Comparison of ENCODE assay signal across 25 cellular contexts in the genomic region with DNA sequence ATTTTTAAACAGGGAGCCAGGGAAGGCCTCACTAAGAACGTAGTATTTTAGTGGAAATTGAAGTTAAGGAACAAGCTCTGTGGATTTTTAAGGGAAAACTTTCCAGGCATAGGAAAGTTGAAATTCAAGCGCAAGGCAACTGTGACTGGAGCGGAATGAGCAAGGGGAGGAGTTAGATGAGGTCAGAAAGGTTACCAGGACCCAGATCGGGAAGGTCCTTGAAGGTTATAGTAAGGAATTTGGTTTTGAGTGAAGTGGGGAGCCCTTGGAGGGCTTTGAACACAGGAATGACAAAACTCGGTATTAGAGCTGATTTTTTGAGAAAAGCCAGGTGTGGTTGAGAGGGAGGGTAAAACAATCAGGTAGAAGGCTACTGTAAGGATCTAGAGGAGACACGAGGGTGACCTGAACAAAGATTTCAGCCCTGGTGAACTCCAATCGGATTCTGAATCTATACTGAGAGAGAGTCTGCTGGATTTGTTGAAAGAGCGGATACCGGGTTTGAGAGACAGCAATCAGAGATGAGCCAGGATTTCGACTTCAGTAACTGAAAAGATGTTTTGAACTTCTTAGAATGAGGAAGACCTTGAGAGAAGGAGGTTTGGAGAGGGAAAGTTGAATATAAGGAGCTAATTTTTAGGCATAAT.
A peak's percentile ranks its signal among the peaks of the same experiment; 100 is the strongest.
DNase-seq lines count a peak whose midpoint lies in the region; ATAC-seq and TF ChIP-seq lines count a peak whose summit lies in the region.
"Had no signal": no experiment of that assay in that cellular context is flagged by ENCODE, and none has a peak within 500 bp of the region (broad histone marks: within the 10 kb centered on the region; RNA-seq: fewer than 3 reads in every experiment).

No MANE protein-coding gene starts in this region.

- no peak overlapping the region for H2BK12ac ChIP-seq in neuronal stem cell (ENCODE audit: low read length)

- H3K4me3 ChIP-seq in H7 (ENCODE audit: insufficient read depth, low read depth, low read length): peak overlapping the region; percentile 27; the same call in 1 of the 2 replicates
- peak overlapping the region; percentile 54 for H3K4me3 ChIP-seq in iPS-15b (ENCODE audit: low read depth, low read length)
- H3K4me3 ChIP-seq in neuronal stem cell (ENCODE audit: low read length in 2 of 2): no peak overlapping the region
- H3K4me3 ChIP-seq: A549, cardiac muscle cell, prostate gland, thoracic aorta, vagina had no signal

- H2AFZ ChIP-seq in neuronal stem cell (ENCODE audit: low read length): no peak overlapping the region

- H3K14ac ChIP-seq in neuronal stem cell (ENCODE audit: low read length): no peak overlapping the region

- no peaks in the 10 kb centered on the region for H3K36me3 Mint-ChIP-seq in brain
- H3K36me3 Mint-ChIP-seq: activated naive CD4-positive, alpha-beta T cell treated with anti-CD3 and anti-CD28 coated beads, Interleukin-2, amount 50 U/mL, for 24 hours; CD8-positive, alpha-beta T cell had no signal

- peak overlapping the region in 3 of 5 experiments; percentile 5 to 65 (median 63) for H3K27ac Mint-ChIP-seq in brain
- H3K27ac Mint-ChIP-seq: activated CD8-positive, alpha-beta T cell treated with anti-CD3 and anti-CD28 coated beads, Interleukin-2, amount 10 ng/mL, durations not matched to agents 7 days and 5 days; activated naive CD4-positive, alpha-beta T cell treated with anti-CD3 and anti-CD28 coated beads, Interleukin-2, amount 50 U/mL, for 24 hours; activated T-helper 2 cell treated with anti-CD3 and anti-CD28 coated beads, Interferon-gamma antibody, Interleukin-2, Interleukin-4, amounts not matched to agents 10 μg/mL and 5 μg/mL and 100 μg/mL, durations not matched to agents 14 hours and 24 hours and 36 hours; CD8-positive, alpha-beta T cell had no signal

- H3K4me1 Mint-ChIP-seq in brain: peaks cover 50% of the 10 kb centered on the region
- H3K4me1 Mint-ChIP-seq: activated naive CD4-positive, alpha-beta T cell treated with anti-CD3 and anti-CD28 coated beads, Interleukin-2, amount 50 U/mL, for 24 hours had no signal

- H3K9ac ChIP-seq in iPS-15b (ENCODE audit: low read depth, low read length) (peak overlapping the region; percentile 84), neuronal stem cell (ENCODE audit: low read depth, low read length, poor library complexity) (no peak overlapping the region)

- DNase-seq in H7 (peak; percentile 72), neuronal stem cell (ENCODE audit: low spot score) (peak; percentile 5), NCI-H1092 treated with DMSO at 0.1 percent for 48 hours (lab: John Stamatoyannopoulos, UW) (no peak)
- no peak for DNase-seq in stimulated activated CD4-positive, alpha-beta T cell treated with anti-CD3 and anti-CD28 coated beads, Interleukin-4, amount 100 ng/mL, for 1 hour
- DNase-seq: activated CD8-positive, alpha-beta T cell treated with anti-CD3 and anti-CD28 coated beads, Interleukin-2, amount 10 ng/mL, durations not matched to agents 7 days and 5 days; CD8-positive, alpha-beta T cell; left cardiac atrium; NCI-H1436; NCI-H2081 treated with DMSO at 0.1 percent for 48 hours; NCI-H345; NCI-H748 treated with DMSO at 0.1 percent for 48 hours; stimulated activated CD4-positive, alpha-beta T cell treated with anti-CD3 and anti-CD28 coated beads, Interleukin-15, amount 100 ng/mL, for 24 hours; stimulated activated naive CD4-positive, alpha-beta T cell treated with Interleukin-2 at 50 U/mL for 16 hours had no signal

- no peak overlapping the region for H2AK5ac ChIP-seq in neuronal stem cell (ENCODE audit: low read depth, low read length)

- no peak overlapping the region for H2BK120ac ChIP-seq in neuronal stem cell (ENCODE audit: low read depth, low read length)

- no peak for ATAC-seq in HG03469 (IDR thresholded peaks at IDR 0.05; ENCODE audit: unreplicated experiment)
- no peak for ATAC-seq in GM18867 (IDR thresholded peaks at IDR 0.05; ENCODE audit: unreplicated experiment)
- ATAC-seq: A549; activated CD8-positive, alpha-beta T cell treated with anti-CD3 and anti-CD28 coated beads, Interleukin-2, amount 10 ng/mL, durations not matched to agents 7 days and 5 days; CD8-positive, alpha-beta T cell; left cardiac atrium had no signal

- WGBS in neuronal stem cell (ENCODE audit: extremely low coverage in 2 of 2, insufficient read length in 2 of 2, insufficient replicate concordance in 1 of 2), 2 donors: no CpG with 5 or more reads among the region's 10 CpGs

- no peaks in the 10 kb centered on the region for H3K79me1 ChIP-seq in neuronal stem cell (ENCODE audit: low read depth, low read length)

- H3K4me1 ChIP-seq in iPS-15b (ENCODE audit: control insufficient read depth, insufficient read depth, low read length) (peaks cover 9% of the 10 kb centered on the region), neuronal stem cell (ENCODE audit: control insufficient read depth in 2 of 2, insufficient read depth in 1 of 2, low read depth in 1 of 2, low read length in 2 of 2) (peaks cover 2 to 6% of the 10 kb centered on the region in 2 donors)
- H3K4me1 ChIP-seq: A549, prostate gland, vagina had no signal

- H2BK5ac ChIP-seq in neuronal stem cell (ENCODE audit: low read length): no peak overlapping the region

- no peak overlapping the region for H3K4me2 ChIP-seq in neuronal stem cell (ENCODE audit: insufficient read depth, low read length, poor library complexity, severe bottlenecking)
- H3K4me2 ChIP-seq: A549 had no signal

- no peak overlapping the region for H3K4ac ChIP-seq in neuronal stem cell (ENCODE audit: low read length)

- peaks cover 3% of the 10 kb centered on the region for H3K27me3 Mint-ChIP-seq in brain
- H3K27me3 Mint-ChIP-seq: activated naive CD4-positive, alpha-beta T cell treated with anti-CD3 and anti-CD28 coated beads, Interleukin-2, amount 50 U/mL, for 24 hours had no signal

- no peak overlapping the region for H3K23ac ChIP-seq in neuronal stem cell (ENCODE audit: low read depth, low read length, poor library complexity)

- H3K27ac ChIP-seq in neuronal stem cell (replicated peaks; ENCODE audit: low read length): no peak overlapping the region
- H3K27ac ChIP-seq: A549, cardiac muscle cell, prostate gland, RWPE1, thoracic aorta, vagina had no signal

- no peak for TF ChIP-seq CTCF in brain (conservative IDR thresholded peaks at IDR 0.05)

- H3K4me3 Mint-ChIP-seq in brain: peak overlapping the region in 2 of 5 experiments; percentile 5 to 36
- H3K4me3 Mint-ChIP-seq: activated CD8-positive, alpha-beta T cell treated with anti-CD3 and anti-CD28 coated beads, Interleukin-2, amount 10 ng/mL, durations not matched to agents 7 days and 5 days; activated naive CD4-positive, alpha-beta T cell treated with anti-CD3 and anti-CD28 coated beads, Interleukin-2, amount 50 U/mL, for 24 hours; CD8-positive, alpha-beta T cell had no signal

- H3K9me3 Mint-ChIP-seq in brain: peaks cover 0 to 4% (median 0%) of the 10 kb centered on the region in 5 experiments
- H3K9me3 Mint-ChIP-seq: activated naive CD4-positive, alpha-beta T cell treated with anti-CD3 and anti-CD28 coated beads, Interleukin-2, amount 50 U/mL, for 24 hours had no signal

- H4K91ac ChIP-seq in neuronal stem cell (ENCODE audit: low read depth, low read length, poor library complexity): no peak overlapping the region

- no peak overlapping the region for H4K8ac ChIP-seq in neuronal stem cell (ENCODE audit: low read depth, low read length)

- no peak overlapping the region for H2BK15ac ChIP-seq in neuronal stem cell (ENCODE audit: low read length)

- no peaks in the 10 kb centered on the region for H3K27me3 ChIP-seq in H7 (ENCODE audit: control insufficient read depth, insufficient read depth, low read length)
- H3K27me3 ChIP-seq in iPS-15b (ENCODE audit: control insufficient read depth, insufficient read depth, low read length): no peaks in the 10 kb centered on the region
- no peaks in the 10 kb centered on the region for H3K27me3 ChIP-seq in neuronal stem cell (ENCODE audit: control insufficient read depth in 3 of 3, insufficient read depth in 3 of 3, low read depth in 1 of 3, low read length in 3 of 3)
- H3K27me3 ChIP-seq: cardiac muscle cell, vagina had no signal

- H3K18ac ChIP-seq in neuronal stem cell (ENCODE audit: low read length): no peak overlapping the region

- no peaks in the 10 kb centered on the region for H3K9me3 ChIP-seq in iPS-15b (ENCODE audit: control insufficient read depth, insufficient read depth, low read length)
- no peaks in the 10 kb centered on the region for H3K9me3 ChIP-seq in neuronal stem cell (replicated peaks in 1 of 2; ENCODE audit: control insufficient read depth in 2 of 2, insufficient read depth in 1 of 2, low read depth in 1 of 2, low read length in 2 of 2)
- H3K9me3 ChIP-seq: A549, prostate gland, thoracic aorta, vagina had no signal

- H3K36me3 ChIP-seq in H7 (replicated peaks; ENCODE audit: control insufficient read depth, insufficient read depth, low read length) (no peaks in the 10 kb centered on the region), iPS-15b (ENCODE audit: control insufficient read depth, insufficient read depth, low read length) (no peaks in the 10 kb centered on the region), neuronal stem cell (replicated peaks in 1 of 2; ENCODE audit: control insufficient read depth in 2 of 2, insufficient read depth in 2 of 2, low read length in 2 of 2) (no peaks in the 10 kb centered on the region)
- H3K36me3 ChIP-seq: cardiac muscle cell, prostate gland, thoracic aorta, vagina had no signal

Comparison
In these comparisons a context has a peak if more than half of its experiments do, and no peak if none do; other contexts are left out.
1. DNase-seq: peak in H7 (single experiment) and neuronal stem cell (single experiment); none in NCI-H1092 treated with DMSO at 0.1 percent for 48 hours (single experiment) and stimulated activated CD4-positive, alpha-beta T cell treated with anti-CD3 and anti-CD28 coated beads, Interleukin-4, amount 100 ng/mL, for 1 hour (single experiment).
2. H3K4me3 ChIP-seq: peak in H7 (single experiment) and iPS-15b (single experiment); none in neuronal stem cell (0 of 2).